11 cellular contexts compared by ENCODE assay signal in genomic region chr17:77481476-77482374, GRCh38.
DNase-seq lines count a peak whose midpoint lies in the region; ATAC-seq and TF ChIP-seq lines count a peak whose summit lies in the region.
"Had no signal": no experiment of that assay in that cellular context is flagged by ENCODE, and none has a peak within 500 bp of the region (broad histone marks: within the 10 kb centered on the region; RNA-seq: fewer than 3 reads in every experiment).

No MANE protein-coding gene starts in this region.

- peak overlapping the region; percentile 12 for H3K27ac Mint-ChIP-seq in stimulated activated naive CD8-positive, alpha-beta T cell treated with anti-CD3 and anti-CD28 coated beads, Interleukin-15, Interleukin-2, amounts not matched to agents 100 ng/mL and 50 ng/mL, for 24 hours
- peak overlapping the region; percentile 64 for H3K27ac Mint-ChIP-seq in activated naive CD8-positive, alpha-beta T cell treated with anti-CD3 and anti-CD28 coated beads for 36 hours
- H3K27ac Mint-ChIP-seq in naive thymus-derived CD8-positive, alpha-beta T cell, result peak overlapping the region; percentile 37 to 92 (median 86)

- POLR2A ChIA-PET in naive thymus-derived CD8-positive, alpha-beta T cell (lab: Charles Lee), result interaction anchor here (0.7 to 3.6 kb wide), 12 partner anchors 9 to 106 kb away, joined by 3 to 24 read pairs (median 6); no protein-coding TSS in a partner anchor
- POLR2A ChIA-PET in PC-3 (lab: Charles Lee; ENCODE audit: unreplicated experiment), result no interaction called here

- peaks cover 33% of the 10 kb centered on the region for H3K36me3 Mint-ChIP-seq in stimulated activated naive CD8-positive, alpha-beta T cell treated with anti-CD3 and anti-CD28 coated beads, Interleukin-15, Interleukin-2, amounts not matched to agents 100 ng/mL and 50 ng/mL, for 24 hours (ENCODE audit: low read depth)
- H3K36me3 Mint-ChIP-seq in activated naive CD8-positive, alpha-beta T cell treated with anti-CD3 and anti-CD28 coated beads for 36 hours, result peaks cover 21% of the 10 kb centered on the region
- H3K36me3 Mint-ChIP-seq in naive thymus-derived CD8-positive, alpha-beta T cell, result peaks cover 0 to 32% (median 5%) of the 10 kb centered on the region in 3 donors

- no peaks in the 10 kb centered on the region for H3K27me3 ChIP-seq in PC-3 (ENCODE audit: low read length)
- H3K27me3 ChIP-seq: pancreas, transverse colon had no signal

- H3K4me1 ChIP-seq in PC-3 (ENCODE audit: insufficient read depth, low read length), result peaks cover 16% of the 10 kb centered on the region
- H3K4me1 ChIP-seq: pancreas had no signal

- H3K9ac ChIP-seq in PC-3 (ENCODE audit: low read length), result no peak overlapping the region

- H3K27ac ChIP-seq in PC-3 (ENCODE audit: low read length), result no peak overlapping the region
- H3K27ac ChIP-seq: coronary artery, pancreas had no signal

- H2AFZ ChIP-seq in PC-3 (ENCODE audit: low read length), result no peak overlapping the region

- H3K9me2 ChIP-seq in PC-3 (replicated peaks; ENCODE audit: low read length), result no peaks in the 10 kb centered on the region

- no peaks in the 10 kb centered on the region for H3K9me3 Mint-ChIP-seq in stimulated activated naive CD8-positive, alpha-beta T cell treated with anti-CD3 and anti-CD28 coated beads, Interleukin-15, Interleukin-2, amounts not matched to agents 100 ng/mL and 50 ng/mL, for 24 hours
- no peaks in the 10 kb centered on the region for H3K9me3 Mint-ChIP-seq in activated naive CD8-positive, alpha-beta T cell treated with anti-CD3 and anti-CD28 coated beads for 36 hours
- H3K9me3 Mint-ChIP-seq in naive thymus-derived CD8-positive, alpha-beta T cell, result no peaks in the 10 kb centered on the region

- peaks cover 24% of the 10 kb centered on the region; the same call in 1 of the 2 replicates for H4K20me1 ChIP-seq in PC-3 (ENCODE audit: low read length)

- H3K4me2 ChIP-seq in PC-3 (ENCODE audit: low read length), result no peak overlapping the region

- DNase-seq in stimulated activated naive CD8-positive, alpha-beta T cell treated with anti-CD3 and anti-CD28 coated beads, Interleukin-15, Interleukin-2, amounts not matched to agents 100 U/mL and 50 U/mL, for 24 hours, result no peak
- no peak for DNase-seq in activated naive CD8-positive, alpha-beta T cell treated with anti-CD3 and anti-CD28 coated beads for 36 hours
- no peak for DNase-seq in naive thymus-derived CD8-positive, alpha-beta T cell
- DNase-seq in SIG-M5 treated with dmso at 0.1 percent for 504 hours (lab: John Stamatoyannopoulos, UW; ENCODE audit: unreplicated experiment) (no peak), PC-3 (no peak)
- DNase-seq: activated CD8-positive, alpha-beta memory T cell treated with anti-CD3 and anti-CD28 coated beads, Interleukin-2, amount 50 U/mL, for 4 hours; transverse colon had no signal

- TF ChIP-seq CTCF in PC-3 (conservative IDR thresholded peaks at IDR 0.05; ENCODE audit: low read depth, low read length), result no peak

- ATAC-seq in stimulated activated naive CD8-positive, alpha-beta T cell treated with anti-CD3 and anti-CD28 coated beads, Interleukin-15, Interleukin-2, amounts not matched to agents 100 U/mL and 50 U/mL, for 24 hours, result no peak
- no peak for ATAC-seq in naive thymus-derived CD8-positive, alpha-beta T cell
- ATAC-seq in PC-3, result no peak
- no peak for ATAC-seq in HG02870 (IDR thresholded peaks at IDR 0.05; ENCODE audit: unreplicated experiment)
- ATAC-seq: pancreas had no signal

- peaks cover 22% of the 10 kb centered on the region for H3K36me3 ChIP-seq in PC-3 (ENCODE audit: low read depth, low read length)

- H3K79me2 ChIP-seq in PC-3 (ENCODE audit: low read length), result peaks cover 71% of the 10 kb centered on the region

- H3K4me3 Mint-ChIP-seq in stimulated activated naive CD8-positive, alpha-beta T cell treated with anti-CD3 and anti-CD28 coated beads, Interleukin-15, Interleukin-2, amounts not matched to agents 100 ng/mL and 50 ng/mL, for 24 hours, result no peak overlapping the region
- no peak overlapping the region for H3K4me3 Mint-ChIP-seq in activated naive CD8-positive, alpha-beta T cell treated with anti-CD3 and anti-CD28 coated beads for 36 hours
- H3K4me3 Mint-ChIP-seq in naive thymus-derived CD8-positive, alpha-beta T cell, result peak overlapping the region in 5 of 10 donors; percentile 19 to 55 (median 38)

- no peak overlapping the region for H3K4me3 ChIP-seq in PC-3 (ENCODE audit: low read length)
- H3K4me3 ChIP-seq: coronary artery, pancreas, transverse colon had no signal

- no peaks in the 10 kb centered on the region for H3K9me3 ChIP-seq in PC-3 (ENCODE audit: low read length)
- H3K9me3 ChIP-seq: pancreas, transverse colon had no signal

- no TSS peak for BruUV-seq in PC-3 (replicated peaks; lab: Mats Ljungman, UMichigan)

- peaks cover 39% of the 10 kb centered on the region for H3K4me1 Mint-ChIP-seq in stimulated activated naive CD8-positive, alpha-beta T cell treated with anti-CD3 and anti-CD28 coated beads, Interleukin-15, Interleukin-2, amounts not matched to agents 100 ng/mL and 50 ng/mL, for 24 hours (ENCODE audit: low read depth)
- peaks cover 34% of the 10 kb centered on the region for H3K4me1 Mint-ChIP-seq in activated naive CD8-positive, alpha-beta T cell treated with anti-CD3 and anti-CD28 coated beads for 36 hours
- H3K4me1 Mint-ChIP-seq in naive thymus-derived CD8-positive, alpha-beta T cell, result peaks cover 34 to 51% (median 44%) of the 10 kb centered on the region in 4 donors

- intact Hi-C loops in PC-3 (cut with micrococcal nuclease), result no loop called here

- no peaks in the 10 kb centered on the region for H3K27me3 Mint-ChIP-seq in stimulated activated naive CD8-positive, alpha-beta T cell treated with anti-CD3 and anti-CD28 coated beads, Interleukin-15, Interleukin-2, amounts not matched to agents 100 ng/mL and 50 ng/mL, for 24 hours
- H3K27me3 Mint-ChIP-seq in activated naive CD8-positive, alpha-beta T cell treated with anti-CD3 and anti-CD28 coated beads for 36 hours, result no peaks in the 10 kb centered on the region
- no peaks in the 10 kb centered on the region for H3K27me3 Mint-ChIP-seq in naive thymus-derived CD8-positive, alpha-beta T cell

- CTCF ChIA-PET in PC-3 (lab: Charles Lee), result no interaction called here

- peaks cover 5% of the 10 kb centered on the region for H3F3A ChIP-seq in PC-3 (ENCODE audit: low read length, unreplicated experiment)

Comparison
In these comparisons a context has a peak if more than half of its experiments do, and no peak if none do; other contexts are left out.
1. H3K27ac Mint-ChIP-seq: peak in every context shown above with its lines; median percentile 86 in naive thymus-derived CD8-positive, alpha-beta T cell; 64 in activated naive CD8-positive, alpha-beta T cell treated with anti-CD3 and anti-CD28 coated beads for 36 hours; 12 in stimulated activated naive CD8-positive, alpha-beta T cell treated with anti-CD3 and anti-CD28 coated beads, Interleukin-15, Interleukin-2, amounts not matched to agents 100 ng/mL and 50 ng/mL, for 24 hours.